Comparison of ENCODE assay signal across 15 cellular contexts in genomic region chr6:56720882-56721281, GRCh38.
"Had no signal": no experiment of that assay in that cellular context is flagged by ENCODE, and none has a peak within 500 bp of the region (broad histone marks: within the 10 kb centered on the region; RNA-seq: fewer than 3 reads in every experiment).

No MANE protein-coding gene starts in this region.

- H3K27ac Mint-ChIP-seq: naive B cell; nephron; stimulated activated naive CD8-positive, alpha-beta T cell treated with anti-CD3 and anti-CD28 coated beads, Interleukin-15, Interleukin-2, amounts not matched to agents 100 ng/mL and 50 ng/mL, for 24 hours had no signal

- H3K4me3 ChIP-seq: gastrocnemius medialis, hepatocyte, smooth muscle cell, testis, tibial nerve had no signal

- H3K36me3 Mint-ChIP-seq: naive B cell had no signal

- DNase-seq: effector memory CD4-positive, alpha-beta T cell; gastrocnemius medialis; kidney; left cardiac atrium; mesendoderm; naive B cell; stimulated activated CD4-positive, alpha-beta T cell treated with anti-CD3 and anti-CD28 coated beads, Interleukin-2, amount 100 ng/mL, for 48 hours; testis had no signal

- FAIRE-seq: endometrium, kidney had no signal

- H3K4me3 Mint-ChIP-seq: naive B cell; nephron; stimulated activated naive CD8-positive, alpha-beta T cell treated with anti-CD3 and anti-CD28 coated beads, Interleukin-15, Interleukin-2, amounts not matched to agents 100 ng/mL and 50 ng/mL, for 24 hours had no signal

- ATAC-seq: esophagus mucosa, gastrocnemius medialis had no signal

- H3K9me3 ChIP-seq: gastrocnemius medialis, testis, tibial nerve had no signal

- H3K27ac ChIP-seq: gastrocnemius medialis, testis, tibial nerve had no signal

- H3K36me3 ChIP-seq: gastrocnemius medialis had no signal

- H3K27me3 ChIP-seq: gastrocnemius medialis, hepatocyte, testis, tibial nerve had no signal

- H3K4me1 Mint-ChIP-seq: naive B cell had no signal

- H3K4me1 ChIP-seq: testis had no signal
